ENCODE assay signal across 9 cellular contexts in genomic region chr1:22176258-22176657, GRCh38. TPM values are rescaled to one million over a fixed set of nuclear protein-coding genes. Genes with fewer than 3 reads are reported as not detected.
DNase-seq lines count a peak whose midpoint lies in the region; ATAC-seq and TF ChIP-seq lines count a peak whose summit lies in the region.
"Had no signal": no experiment of that assay in that cellular context is flagged by ENCODE, and none has a peak within 500 bp of the region (broad histone marks: within the 10 kb centered on the region; RNA-seq: fewer than 3 reads in every experiment).

No MANE protein-coding gene starts in this region.

- DNase-seq in DMS53 (lab: John Stamatoyannopoulos, UW): peak; percentile 93
- DNase-seq in activated T-cell treated with anti-CD3 and anti-CD28 coated beads, Interleukin-2, amount 50 U/mL, for 72 hours: peak; percentile 28 to 51
- DNase-seq in UCSD-AML1 (lab: John Stamatoyannopoulos, UW; ENCODE audit: unreplicated experiment): no peak
- no peak for DNase-seq in testis
- DNase-seq in KBM-7: no peak
- DNase-seq: CD8-positive, alpha-beta T cell had no signal

- H3K27me3 Mint-ChIP-seq in activated T-cell treated with anti-CD3 and anti-CD28 coated beads, Interleukin-2, amount 50 U/mL, for 72 hours (ENCODE audit: low read depth): peaks cover 17% of the 10 kb centered on the region

- H3K4me1 ChIP-seq in testis: no peaks in the 10 kb centered on the region

- peaks cover 38% of the 10 kb centered on the region for H3K4me1 Mint-ChIP-seq in activated T-cell treated with anti-CD3 and anti-CD28 coated beads, Interleukin-2, amount 50 U/mL, for 72 hours (ENCODE audit: low read depth)

- H3K4me3 ChIP-seq in testis: no peak overlapping the region

- no peak overlapping the region for H3K27ac ChIP-seq in testis

- TF ChIP-seq POLR2A in GM19193 (IDR thresholded peaks at IDR 0.05; ENCODE audit: extremely low read depth, insufficient read depth, insufficient read length): peak; percentile 49
- no peak for TF ChIP-seq POLR2A in testis (IDR thresholded peaks at IDR 0.05)

- in situ Hi-C loops in KBM-7 (cut with MboI; ENCODE audit: low pct_unique_long_range_greater_than_20kb, low sequenced_read_pairs): no loop called here

- no peaks in the 10 kb centered on the region for H3K36me3 ChIP-seq in testis (ENCODE audit: low read depth, missing control alignments)

- no peak overlapping the region for H3K27ac Mint-ChIP-seq in activated T-cell treated with anti-CD3 and anti-CD28 coated beads, Interleukin-2, amount 50 U/mL, for 72 hours
- H3K27ac Mint-ChIP-seq: CD8-positive, alpha-beta T cell had no signal

- peak overlapping the region in 1 of 2 donors; percentile 67 for H3K4me3 Mint-ChIP-seq in activated T-cell treated with anti-CD3 and anti-CD28 coated beads, Interleukin-2, amount 50 U/mL, for 72 hours
- H3K4me3 Mint-ChIP-seq: CD8-positive, alpha-beta T cell had no signal

- H3K36me3 Mint-ChIP-seq in activated T-cell treated with anti-CD3 and anti-CD28 coated beads, Interleukin-2, amount 50 U/mL, for 72 hours (ENCODE audit: insufficient read depth in 2 of 2): no peaks in the 10 kb centered on the region
- H3K36me3 Mint-ChIP-seq: CD8-positive, alpha-beta T cell had no signal

- no peak for TF ChIP-seq CTCF in testis (IDR thresholded peaks at IDR 0.05)

- no peaks in the 10 kb centered on the region for H3K9me3 Mint-ChIP-seq in activated T-cell treated with anti-CD3 and anti-CD28 coated beads, Interleukin-2, amount 50 U/mL, for 72 hours
- H3K9me3 Mint-ChIP-seq: CD8-positive, alpha-beta T cell had no signal

- ATAC-seq in HG03354 (IDR thresholded peaks at IDR 0.05; ENCODE audit: poor library complexity, severe bottlenecking, unreplicated experiment): peak; percentile 63
- peak; percentile 68 to 79 for ATAC-seq in activated T-cell treated with anti-CD3 and anti-CD28 coated beads, Interleukin-2, amount 50 U/mL, for 72 hours (replicated peaks in 1 of 2)
- no peak for ATAC-seq in HG03139 (IDR thresholded peaks at IDR 0.05; ENCODE audit: unreplicated experiment)
- ATAC-seq: CD8-positive, alpha-beta T cell had no signal

- intact Hi-C loops in testis (cut with DNase I; ENCODE audit: low total_unique reads): no loop called here

- H3K27me3 ChIP-seq in testis: no peaks in the 10 kb centered on the region

- H3K9me3 ChIP-seq in testis: no peaks in the 10 kb centered on the region

- 47 to 50% methylated on average over 4 to 5 of the region's 5 CpGs for WGBS in testis, 2 donors

RNA-seq across cellular contexts. Expression of gene WNT4, which starts 33.4 kb away (rescaled TPM):
- not detected for total RNA-seq in activated T-cell treated with anti-CD3 and anti-CD28 coated beads, Interleukin-2, amount 50 U/mL, for 72 hours
- total RNA-seq in testis: under 1 TPM; 0.55 to 0.74 TPM
- 3.2 TPM for polyA plus RNA-seq in testis (ENCODE audit: insufficient read depth, low read depth, low replicate concordance)
- total RNA-seq: CD8-positive, alpha-beta T cell had no signal

Comparison
In these comparisons a context has a peak if more than half of its experiments do, and no peak if none do; other contexts are left out.
1. DNase-seq: peak in DMS53 (single experiment) and activated T-cell treated with anti-CD3 and anti-CD28 coated beads, Interleukin-2, amount 50 U/mL, for 72 hours (2 of 2); none in UCSD-AML1 (single experiment), testis (single experiment) and KBM-7 (single experiment).